Comparison of ENCODE assay signal across 8 cellular contexts in genomic region chr15:44102675-44103254, GRCh38.
DNase-seq lines count a peak whose midpoint lies in the region; ATAC-seq and TF ChIP-seq lines count a peak whose summit lies in the region.

No MANE protein-coding gene starts in this region.

- H3K36me3 ChIP-seq in MG63 (no peaks in the 10 kb centered on the region), left lung (no peaks in the 10 kb centered on the region)

- no peaks in the 10 kb centered on the region for H3K4me1 ChIP-seq in left lung

- intact Hi-C loops in left lung (cut with DNase I), result no loop called here

- DNase-seq in AG04449 (ENCODE audit: low read depth, low spot score) (peak; percentile 83), MG63 (peak; percentile 91), cerebellar cortex (ENCODE audit: low spot score) (peak; percentile 38), left lung (peak in 1 of 2 donors; percentile 41), SIG-M5 treated with dmso at 0.1 percent for 504 hours (lab: John Stamatoyannopoulos, UW; ENCODE audit: unreplicated experiment) (no peak), GM13977 (ENCODE audit: low spot score) (no peak)

- H3K4me3 ChIP-seq in AG04449 (ENCODE audit: low read depth, low read length) (no peak overlapping the region), MG63 (no peak overlapping the region), left lung (no peak overlapping the region)

- ATAC-seq in left lung (peak; percentile 86), HG03520 (IDR thresholded peaks at IDR 0.05; ENCODE audit: unreplicated experiment) (no peak), GM18873 (IDR thresholded peaks at IDR 0.05; ENCODE audit: low FRiP score, unreplicated experiment) (no peak)

- H3K27me3 ChIP-seq in MG63 (no peaks in the 10 kb centered on the region), left lung (no peaks in the 10 kb centered on the region)

- in situ Hi-C loops in GM13977 (cut with MboI; ENCODE audit: low pct_unique_long_range_greater_than_20kb, low sequenced_read_pairs, unreplicated experiment), result no loop called here

- no peak overlapping the region for H3K27ac ChIP-seq in left lung

- POLR2A ChIA-PET in AG04449 (lab: Yijun Ruan, JAX), result interaction anchor here (0.8 to 1.0 kb wide), 2 partner anchors 92 to 105 kb away, joined by 4 read pairs; partner anchors contain the start of gene FRMD5

- H3K9me3 ChIP-seq in MG63, result no peaks in the 10 kb centered on the region
- H3K9me3 ChIP-seq in left lung, result no peaks in the 10 kb centered on the region

- TF ChIP-seq CTCF in AG04449 (IDR thresholded peaks at IDR 0.05; ENCODE audit: insufficient read depth, low read length, missing control alignments) (no peak), left lung (IDR thresholded peaks at IDR 0.05) (no peak), GM13977 (IDR thresholded peaks at IDR 0.05; ENCODE audit: extremely low read depth, insufficient read depth, missing control alignments) (no peak)

- CTCF ChIA-PET in AG04449 (lab: Yijun Ruan, JAX), result interaction anchor here (1.2 to 2.8 kb wide), 4 partner anchors 12 to 199 kb away, joined by 3 to 12 read pairs (median 5); no protein-coding TSS in a partner anchor

Comparison
In these comparisons a context has a peak if more than half of its experiments do, and no peak if none do; other contexts are left out.
1. DNase-seq: peak in AG04449 (single experiment), MG63 (single experiment) and cerebellar cortex (single experiment); none in SIG-M5 treated with dmso at 0.1 percent for 504 hours (single experiment) and GM13977 (single experiment).